ENCODE assay signal across 1 cellular context in genomic region chr1:61043010-61043820, GRCh38.
TF ChIP-seq lines count a peak whose summit lies in the region.

No MANE protein-coding gene starts in this region.

TF ChIP-seq in H1, 55 proteins besides CTCF, POLR2A, EP300 and RAD21 (continued from another document):
- TF ChIP-seq, protein P1, sequence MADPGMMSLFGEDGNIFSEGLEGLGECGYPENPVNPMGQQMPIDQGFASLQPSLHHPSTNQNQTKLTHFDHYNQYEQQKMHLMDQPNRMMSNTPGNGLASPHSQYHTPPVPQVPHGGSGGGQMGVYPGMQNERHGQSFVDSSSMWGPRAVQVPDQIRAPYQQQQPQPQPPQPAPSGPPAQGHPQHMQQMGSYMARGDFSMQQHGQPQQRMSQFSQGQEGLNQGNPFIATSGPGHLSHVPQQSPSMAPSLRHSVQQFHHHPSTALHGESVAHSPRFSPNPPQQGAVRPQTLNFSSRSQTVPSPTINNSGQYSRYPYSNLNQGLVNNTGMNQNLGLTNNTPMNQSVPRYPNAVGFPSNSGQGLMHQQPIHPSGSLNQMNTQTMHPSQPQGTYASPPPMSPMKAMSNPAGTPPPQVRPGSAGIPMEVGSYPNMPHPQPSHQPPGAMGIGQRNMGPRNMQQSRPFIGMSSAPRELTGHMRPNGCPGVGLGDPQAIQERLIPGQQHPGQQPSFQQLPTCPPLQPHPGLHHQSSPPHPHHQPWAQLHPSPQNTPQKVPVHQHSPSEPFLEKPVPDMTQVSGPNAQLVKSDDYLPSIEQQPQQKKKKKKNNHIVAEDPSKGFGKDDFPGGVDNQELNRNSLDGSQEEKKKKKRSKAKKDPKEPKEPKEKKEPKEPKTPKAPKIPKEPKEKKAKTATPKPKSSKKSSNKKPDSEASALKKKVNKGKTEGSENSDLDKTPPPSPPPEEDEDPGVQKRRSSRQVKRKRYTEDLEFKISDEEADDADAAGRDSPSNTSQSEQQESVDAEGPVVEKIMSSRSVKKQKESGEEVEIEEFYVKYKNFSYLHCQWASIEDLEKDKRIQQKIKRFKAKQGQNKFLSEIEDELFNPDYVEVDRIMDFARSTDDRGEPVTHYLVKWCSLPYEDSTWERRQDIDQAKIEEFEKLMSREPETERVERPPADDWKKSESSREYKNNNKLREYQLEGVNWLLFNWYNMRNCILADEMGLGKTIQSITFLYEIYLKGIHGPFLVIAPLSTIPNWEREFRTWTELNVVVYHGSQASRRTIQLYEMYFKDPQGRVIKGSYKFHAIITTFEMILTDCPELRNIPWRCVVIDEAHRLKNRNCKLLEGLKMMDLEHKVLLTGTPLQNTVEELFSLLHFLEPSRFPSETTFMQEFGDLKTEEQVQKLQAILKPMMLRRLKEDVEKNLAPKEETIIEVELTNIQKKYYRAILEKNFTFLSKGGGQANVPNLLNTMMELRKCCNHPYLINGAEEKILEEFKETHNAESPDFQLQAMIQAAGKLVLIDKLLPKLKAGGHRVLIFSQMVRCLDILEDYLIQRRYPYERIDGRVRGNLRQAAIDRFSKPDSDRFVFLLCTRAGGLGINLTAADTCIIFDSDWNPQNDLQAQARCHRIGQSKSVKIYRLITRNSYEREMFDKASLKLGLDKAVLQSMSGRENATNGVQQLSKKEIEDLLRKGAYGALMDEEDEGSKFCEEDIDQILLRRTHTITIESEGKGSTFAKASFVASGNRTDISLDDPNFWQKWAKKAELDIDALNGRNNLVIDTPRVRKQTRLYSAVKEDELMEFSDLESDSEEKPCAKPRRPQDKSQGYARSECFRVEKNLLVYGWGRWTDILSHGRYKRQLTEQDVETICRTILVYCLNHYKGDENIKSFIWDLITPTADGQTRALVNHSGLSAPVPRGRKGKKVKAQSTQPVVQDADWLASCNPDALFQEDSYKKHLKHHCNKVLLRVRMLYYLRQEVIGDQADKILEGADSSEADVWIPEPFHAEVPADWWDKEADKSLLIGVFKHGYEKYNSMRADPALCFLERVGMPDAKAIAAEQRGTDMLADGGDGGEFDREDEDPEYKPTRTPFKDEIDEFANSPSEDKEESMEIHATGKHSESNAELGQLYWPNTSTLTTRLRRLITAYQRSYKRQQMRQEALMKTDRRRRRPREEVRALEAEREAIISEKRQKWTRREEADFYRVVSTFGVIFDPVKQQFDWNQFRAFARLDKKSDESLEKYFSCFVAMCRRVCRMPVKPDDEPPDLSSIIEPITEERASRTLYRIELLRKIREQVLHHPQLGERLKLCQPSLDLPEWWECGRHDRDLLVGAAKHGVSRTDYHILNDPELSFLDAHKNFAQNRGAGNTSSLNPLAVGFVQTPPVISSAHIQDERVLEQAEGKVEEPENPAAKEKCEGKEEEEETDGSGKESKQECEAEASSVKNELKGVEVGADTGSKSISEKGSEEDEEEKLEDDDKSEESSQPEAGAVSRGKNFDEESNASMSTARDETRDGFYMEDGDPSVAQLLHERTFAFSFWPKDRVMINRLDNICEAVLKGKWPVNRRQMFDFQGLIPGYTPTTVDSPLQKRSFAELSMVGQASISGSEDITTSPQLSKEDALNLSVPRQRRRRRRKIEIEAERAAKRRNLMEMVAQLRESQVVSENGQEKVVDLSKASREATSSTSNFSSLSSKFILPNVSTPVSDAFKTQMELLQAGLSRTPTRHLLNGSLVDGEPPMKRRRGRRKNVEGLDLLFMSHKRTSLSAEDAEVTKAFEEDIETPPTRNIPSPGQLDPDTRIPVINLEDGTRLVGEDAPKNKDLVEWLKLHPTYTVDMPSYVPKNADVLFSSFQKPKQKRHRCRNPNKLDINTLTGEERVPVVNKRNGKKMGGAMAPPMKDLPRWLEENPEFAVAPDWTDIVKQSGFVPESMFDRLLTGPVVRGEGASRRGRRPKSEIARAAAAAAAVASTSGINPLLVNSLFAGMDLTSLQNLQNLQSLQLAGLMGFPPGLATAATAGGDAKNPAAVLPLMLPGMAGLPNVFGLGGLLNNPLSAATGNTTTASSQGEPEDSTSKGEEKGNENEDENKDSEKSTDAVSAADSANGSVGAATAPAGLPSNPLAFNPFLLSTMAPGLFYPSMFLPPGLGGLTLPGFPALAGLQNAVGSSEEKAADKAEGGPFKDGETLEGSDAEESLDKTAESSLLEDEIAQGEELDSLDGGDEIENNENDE (IDR thresholded peaks at IDR 0.05; ENCODE audit: insufficient replicate concordance, low read length) = no peak
- TF ChIP-seq CBX8 (IDR thresholded peaks at IDR 0.05; ENCODE audit: borderline replicate concordance, low read depth, low read length) (no peak), EZH2 (IDR thresholded peaks at IDR 0.05; ENCODE audit: low read depth, low read length, severe bottlenecking) (peak; percentile 52), GTF2F1 (IDR thresholded peaks at IDR 0.05; ENCODE audit: borderline replicate concordance, low read depth, low read length) (no peak), SUZ12 (IDR thresholded peaks at IDR 0.05; ENCODE audit: low read length) (peak; percentile 63), KDM5A (IDR thresholded peaks at IDR 0.05; ENCODE audit: low read length) (no peak), CREB1 (IDR thresholded peaks at IDR 0.05) (peak; percentile 40), GABPA (IDR thresholded peaks at IDR 0.05; ENCODE audit: borderline replicate concordance, insufficient read depth, low read length) (no peak), TCF12 (IDR thresholded peaks at IDR 0.05; ENCODE audit: low read depth, low read length) (no peak), MAX (IDR thresholded peaks at IDR 0.05) (peak; percentile 50), YY1 (IDR thresholded peaks at IDR 0.05; ENCODE audit: low read depth, low read length) (peak; percentile 59; the same call in 1 of the 2 replicates), SAP30 (IDR thresholded peaks at IDR 0.05; ENCODE audit: insufficient read depth, insufficient replicate concordance, low read length) (no peak), SP1 (IDR thresholded peaks at IDR 0.05; ENCODE audit: low read depth, low read length) (no peak), TAF1 (IDR thresholded peaks at IDR 0.05; ENCODE audit: low read depth, low read length) (peak; percentile 40; the same call in 1 of the 2 replicates), ZNF274 (IDR thresholded peaks at IDR 0.05; ENCODE audit: borderline replicate concordance, extremely low read depth, low read length) (no peak), TBP (IDR thresholded peaks at IDR 0.05; ENCODE audit: low read depth, low read length) (peak; percentile 54; the same call in 1 of the 2 replicates), SP2 (IDR thresholded peaks at IDR 0.05; ENCODE audit: low read length) (no peak), EGR1 (IDR thresholded peaks at IDR 0.05; ENCODE audit: borderline replicate concordance, low read depth, low read length) (no peak), FOSL1 (IDR thresholded peaks at IDR 0.05; ENCODE audit: insufficient read depth, low read depth, low read length) (no peak), POU5F1 (IDR thresholded peaks at IDR 0.05; ENCODE audit: low read depth, low read length) (no peak), ATF2 (IDR thresholded peaks at IDR 0.05; ENCODE audit: low read length) (no peak), BACH1 (IDR thresholded peaks at IDR 0.05; ENCODE audit: low read length) (peak; percentile 24; the same call in 1 of the 2 replicates), E2F6 (IDR thresholded peaks at IDR 0.05) (peak; percentile 71; the same call in 1 of the 2 replicates), BRCA1 (IDR thresholded peaks at IDR 0.05; ENCODE audit: low read depth, low read length) (no peak), TAF7 (optimal IDR thresholded peaks at IDR 0.05; ENCODE audit: borderline replicate concordance, low read depth, low read length) (peak; percentile 79), RBBP5 (IDR thresholded peaks at IDR 0.05; ENCODE audit: borderline replicate concordance, low read depth, low read length) (peak; percentile 92; the same call in 1 of the 2 replicates), CTBP2 (IDR thresholded peaks at IDR 0.05; ENCODE audit: borderline replicate concordance, insufficient read depth, insufficient read length, low read length) (peak; percentile 81), RFX5 (IDR thresholded peaks at IDR 0.05; ENCODE audit: borderline replicate concordance, low read depth, low read length) (no peak), HDAC2 (IDR thresholded peaks at IDR 0.05; ENCODE audit: borderline replicate concordance in 1 of 2, low read depth in 2 of 2, low read length in 2 of 2) (peak in 1 of 2 experiments; percentile 64; a peak in 1 of 4 replicates), CHD1 (IDR thresholded peaks at IDR 0.05; ENCODE audit: low read depth, low read length) (no peak), PHF8 (conservative IDR thresholded peaks at IDR 0.05; ENCODE audit: low read depth, low read length) (peak; percentile 53; the same call in 1 of the 2 replicates)
- TF ChIP-seq, protein P2, sequence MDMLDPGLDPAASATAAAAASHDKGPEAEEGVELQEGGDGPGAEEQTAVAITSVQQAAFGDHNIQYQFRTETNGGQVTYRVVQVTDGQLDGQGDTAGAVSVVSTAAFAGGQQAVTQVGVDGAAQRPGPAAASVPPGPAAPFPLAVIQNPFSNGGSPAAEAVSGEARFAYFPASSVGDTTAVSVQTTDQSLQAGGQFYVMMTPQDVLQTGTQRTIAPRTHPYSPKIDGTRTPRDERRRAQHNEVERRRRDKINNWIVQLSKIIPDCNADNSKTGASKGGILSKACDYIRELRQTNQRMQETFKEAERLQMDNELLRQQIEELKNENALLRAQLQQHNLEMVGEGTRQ (IDR thresholded peaks at IDR 0.05; ENCODE audit: low read length) = no peak
